Comparison of ENCODE assay signal across 8 cellular contexts in the genomic region with DNA sequence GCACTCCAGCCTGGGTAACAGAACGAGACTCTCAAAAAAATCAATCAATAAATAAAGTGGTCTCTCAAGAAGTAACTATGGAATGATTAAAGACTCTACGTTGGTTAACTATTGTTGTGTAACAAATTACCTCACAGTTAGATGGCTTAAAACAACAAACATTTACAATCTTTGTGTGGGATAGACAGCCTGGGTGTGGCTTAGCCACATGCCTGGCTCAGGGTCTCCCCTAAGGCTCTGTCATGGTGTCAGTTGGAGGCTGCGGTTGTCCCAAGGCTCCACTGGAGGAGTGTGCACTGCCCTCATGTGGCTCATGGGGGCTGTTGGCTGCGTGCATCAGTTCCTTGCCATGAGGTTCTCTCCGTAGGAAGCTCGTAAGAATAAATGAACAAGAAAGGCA.
A peak's percentile ranks its signal among the peaks of the same experiment; 100 is the strongest.
DNase-seq lines count a peak whose midpoint lies in the region; FAIRE-seq and TF ChIP-seq lines count a peak whose summit lies in the region.

No MANE protein-coding gene starts in this region.

- H3K27me3 ChIP-seq in mammary epithelial cell (ENCODE audit: insufficient read depth, low read length): no peaks in the 10 kb centered on the region

- dilution Hi-C loops in mammary epithelial cell (cut with HindIII; ENCODE audit: low sequenced_read_pairs): no loop called here

- H4K20me1 ChIP-seq in mammary epithelial cell (ENCODE audit: insufficient read depth, low read length): no peaks in the 10 kb centered on the region

- intact Hi-C loops in mammary epithelial cell (cut with micrococcal nuclease): no loop called here

- in situ Hi-C loops in KBM-7 (cut with MboI; ENCODE audit: low pct_unique_long_range_greater_than_20kb, low sequenced_read_pairs): no loop called here
- in situ Hi-C loops in mammary epithelial cell (cut with MboI; ENCODE audit: low sequenced_read_pairs in 2 of 2): no loop called here

- WGBS in mammary epithelial cell (ENCODE audit: low coverage, missing lambda C conversion rate): 74% methylated on average over 6 of the region's 6 CpGs

- H3K9ac ChIP-seq in mammary epithelial cell (ENCODE audit: insufficient read depth, low read length): no peak overlapping the region

- H3K4me3 ChIP-seq in mammary epithelial cell (replicated peaks in 1 of 3; ENCODE audit: insufficient read depth in 1 of 3, low read depth in 2 of 3, low read length in 3 of 3): no peak overlapping the region

- POLR2A ChIA-PET in GM10248 (lab: Yijun Ruan, JAX): no interaction called here

- CTCF ChIA-PET in mammary epithelial cell (lab: Charles Lee; ENCODE audit: low non-redundant PET) (no interaction called here), GM10248 (lab: Yijun Ruan, JAX) (no interaction called here)

- no TSS peak for BruUV-seq in mammary epithelial cell (replicated peaks; lab: Mats Ljungman, UMichigan)

- no peak overlapping the region for H2AFZ ChIP-seq in mammary epithelial cell (ENCODE audit: low read depth, low read length)

- no peaks in the 10 kb centered on the region for H3K9me3 ChIP-seq in mammary epithelial cell (replicated peaks; ENCODE audit: insufficient read depth, low read length)

- no peaks in the 10 kb centered on the region for H3K79me2 ChIP-seq in mammary epithelial cell (ENCODE audit: insufficient read depth, low read length)

- no peak for DNase-seq in D721Med (ENCODE audit: insufficient read length, low spot score)
- peak; percentile 43 for DNase-seq in KBM-7
- peak; percentile 19 for DNase-seq in mammary epithelial cell
- DNase-seq in medulla oblongata (ENCODE audit: extremely low spot score): peak; percentile 62
- no peak for DNase-seq in CD1c-positive myeloid dendritic cell (ENCODE audit: extremely low spot score)
- DNase-seq in NCI-H2029 treated with DMSO at 0.1 percent for 48 hours (lab: John Stamatoyannopoulos, UW): no peak
- no peak for DNase-seq in GM10248 (ENCODE audit: extremely low spot score)
- DNase-seq in T-helper 1 cell: no peak

- FAIRE-seq in D721Med (lab: Jason Lieb, UNC): no peak

- H3K4me1 ChIP-seq in mammary epithelial cell (ENCODE audit: insufficient read depth, low read length): no peaks in the 10 kb centered on the region

- no peaks in the 10 kb centered on the region for H3K36me3 ChIP-seq in mammary epithelial cell (ENCODE audit: insufficient read depth, low read length)

- H3K27ac ChIP-seq in mammary epithelial cell (ENCODE audit: insufficient read depth, low read depth, low read length): no peak overlapping the region

- H3K4me2 ChIP-seq in mammary epithelial cell (ENCODE audit: insufficient read depth, low read depth, low read length): no peak overlapping the region

- peak; percentile 33 for TF ChIP-seq CTCF in D721Med (IDR thresholded peaks at IDR 0.05; ENCODE audit: insufficient read depth, missing control alignments)
- TF ChIP-seq CTCF in mammary epithelial cell (conservative IDR thresholded peaks at IDR 0.05 in 1 of 2, IDR thresholded peaks at IDR 0.05 in 1 of 2; ENCODE audit: extremely low read depth in 1 of 2, insufficient read depth in 1 of 2, low read depth in 1 of 2, low read length in 2 of 2): no peak
- no peak for TF ChIP-seq CTCF in GM10248 (IDR thresholded peaks at IDR 0.05; ENCODE audit: control extremely low read depth, extremely low read depth, low read depth, missing control alignments)

Comparison
In these comparisons a context has a peak if more than half of its experiments do, and no peak if none do; other contexts are left out.
1. DNase-seq: peak in KBM-7 (single experiment), mammary epithelial cell (single experiment) and medulla oblongata (single experiment); none in D721Med (single experiment), CD1c-positive myeloid dendritic cell (single experiment), NCI-H2029 treated with DMSO at 0.1 percent for 48 hours (single experiment), GM10248 (single experiment) and T-helper 1 cell (0 of 5).